24 cellular contexts compared by ENCODE assay signal in genomic region chr3:171679011-171679492, GRCh38.
DNase-seq lines count a peak whose midpoint lies in the region; ATAC-seq and FAIRE-seq lines count a peak whose summit lies in the region.
"Had no signal": no experiment of that assay in that cellular context is flagged by ENCODE, and none has a peak within 500 bp of the region (broad histone marks: within the 10 kb centered on the region; RNA-seq: fewer than 3 reads in every experiment).

No MANE protein-coding gene starts in this region.

- DNase-seq in HT-29 (ENCODE audit: low spot score) (peak; percentile 81), NCI-H748 (lab: John Stamatoyannopoulos, UW; ENCODE audit: unreplicated experiment) (peak; percentile 61), small intestine (peak; percentile 76), GF-D8 (lab: John Stamatoyannopoulos, UW) (no peak), cerebellum (ENCODE audit: low spot score) (no peak)
- DNase-seq: activated CD4-positive, alpha-beta T cell treated with anti-CD3 and anti-CD28 coated beads for 36 hours; activated naive CD4-positive, alpha-beta T cell treated with anti-CD3 and anti-CD28 coated beads, Interleukin-2, amount 50 U/mL, for 16 hours; activated T-cell treated with anti-CD3 and anti-CD28 coated beads, Interleukin-2, amount 50 U/mL, for 4 hours; anterior cingulate cortex; caudate nucleus; immature natural killer cell; IMR-90; left ventricle myocardium superior; NCI-H1436; NCI-H2171; NCI-H526 treated with DMSO at 0.1 percent for 48 hours; OCI-M1; stimulated activated CD4-positive, alpha-beta T cell treated with anti-CD3 and anti-CD28 coated beads, Interleukin-2, amount 100 ng/mL, for 24 hours had no signal

- H3K4me3 ChIP-seq in small intestine (ENCODE audit: low read depth in 1 of 2, low read length in 2 of 2) = no peak overlapping the region
- H3K4me3 ChIP-seq: prostate gland, vagina had no signal

- ATAC-seq in GM21529 (IDR thresholded peaks at IDR 0.05; ENCODE audit: unreplicated experiment) = no peak
- ATAC-seq: activated CD4-positive, alpha-beta T cell treated with anti-CD3 and anti-CD28 coated beads for 36 hours; activated T-cell treated with anti-CD3 and anti-CD28 coated beads, Interleukin-2, amount 50 U/mL, for 4 hours; left ventricle myocardium superior; Right ventricle myocardium inferior; stimulated activated effector memory CD8-positive, alpha-beta T cell treated with anti-CD3 and anti-CD28 coated beads, Interleukin-12 subunit alpha, Interleukin-12 subunit beta, amount 100 ng/mL, for 72 hours had no signal

- peaks cover 8 to 21% of the 10 kb centered on the region in 2 donors for H3K4me1 ChIP-seq in small intestine (ENCODE audit: control insufficient read depth in 2 of 2, insufficient read depth in 1 of 2, low read depth in 1 of 2, low read length in 1 of 2)
- H3K4me1 ChIP-seq: vagina had no signal

- H3K36me3 ChIP-seq in small intestine (ENCODE audit: control insufficient read depth in 2 of 2, insufficient read depth in 2 of 2, low read length in 2 of 2) = peaks cover 0 to 4% of the 10 kb centered on the region in 2 donors
- H3K36me3 ChIP-seq: prostate gland, vagina had no signal

- WGBS in small intestine, 3 donors = 16 to 67% (median 46%) methylated on average over 3 of the region's 3 CpGs

- FAIRE-seq in islet of Langerhans (lab: Jason Lieb, UNC) (peak; percentile 55), small intestine (lab: Jason Lieb, UNC) (peak; percentile 49)

- H3K27me3 ChIP-seq in small intestine (ENCODE audit: control insufficient read depth in 2 of 2, insufficient read depth in 2 of 2, low read length in 2 of 2) = no peaks in the 10 kb centered on the region
- H3K27me3 ChIP-seq: vagina had no signal

- peak overlapping the region; percentile 55 to 70 for H3K27ac ChIP-seq in small intestine (ENCODE audit: low read depth in 1 of 2, low read length in 1 of 2)
- H3K27ac ChIP-seq: prostate gland, vagina had no signal

- no peaks in the 10 kb centered on the region for H3K9me3 ChIP-seq in small intestine (ENCODE audit: control insufficient read depth, low read depth)
- H3K9me3 ChIP-seq: prostate gland, vagina had no signal

Comparison
In these comparisons a context has a peak if more than half of its experiments do, and no peak if none do; other contexts are left out.
1. DNase-seq: peak in HT-29 (single experiment), NCI-H748 (single experiment) and small intestine (single experiment); none in GF-D8 (single experiment) and cerebellum (single experiment).